Comparison of ENCODE assay signal across 35 cellular contexts in the genomic region with DNA sequence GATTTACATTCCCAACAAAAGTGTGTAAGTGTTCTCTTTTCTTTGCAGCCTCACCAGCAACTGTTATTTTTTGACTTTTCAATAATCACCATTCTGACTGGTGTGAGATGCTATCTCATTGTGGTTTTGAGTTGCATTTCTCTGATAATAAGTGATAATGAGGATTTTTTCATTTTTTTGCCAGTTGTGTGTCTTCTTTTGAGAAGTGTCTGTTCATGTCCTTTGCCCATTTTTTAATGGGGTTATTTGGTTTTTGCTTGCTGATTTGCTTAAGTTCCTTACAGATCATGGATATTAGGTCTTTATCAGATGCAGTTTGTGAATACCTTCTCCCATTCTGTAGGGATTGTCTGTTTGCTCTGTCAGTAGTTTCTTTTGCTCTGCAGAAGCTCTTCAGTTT.
"Had no signal": no experiment of that assay in that cellular context is flagged by ENCODE, and none has a peak within 500 bp of the region (broad histone marks: within the 10 kb centered on the region; RNA-seq: fewer than 3 reads in every experiment).

No MANE protein-coding gene starts in this region.

- DNase-seq: Karpas-422, Kasumi-1, KBM-7, KG1, MG63, MM.1S, MV-4-11, NCI-H1048, NCI-H1092, NCI-H1092 treated with DMSO at 0.1 percent for 48 hours, NCI-H1417, NCI-H1417 treated with DMSO at 0.1 percent for 48 hours, NCI-H1436, NCI-H1436 treated with DMSO at 0.1 percent for 48 hours, NCI-H146, NCI-H1694, NCI-H1694 treated with DMSO at 0.1 percent for 48 hours, NCI-H187, NCI-H187 treated with DMSO at 0.1 percent for 48 hours, NCI-H1930, NCI-H2029, NCI-H2029 treated with DMSO at 0.1 percent for 48 hours, NCI-H2081, NCI-H2081 treated with DMSO at 0.1 percent for 48 hours, NCI-H2107, NCI-H2171, NCI-H2171 treated with DMSO at 0.1 percent for 48 hours, NCI-H2227 treated with DMSO at 0.1 percent for 48 hours, NCI-H226, NCI-H345, NCI-H446, NCI-H446 treated with DMSO at 0.1 percent for 48 hours, NCI-H510A, NCI-H510A treated with DMSO at 0.1 percent for 48 hours, NCI-H524 had no signal
